In genomic region chr10:91589015-91589655, GRCh38 we compare ENCODE assay signal across 1 cellular context.
TF ChIP-seq lines count a peak whose summit lies in the region.

No MANE protein-coding gene starts in this region.

TF ChIP-seq in GM23338, 12 proteins besides CTCF, POLR2A, EP300 and RAD21 (continued from another document):
- TF ChIP-seq ZNF462 (CRISPR knock-in tag; IDR thresholded peaks at IDR 0.05): no peak
- TF ChIP-seq STAT1 (IDR thresholded peaks at IDR 0.05; ENCODE audit: unreplicated experiment): no peak
- TF ChIP-seq ZNF114 (CRISPR knock-in tag; IDR thresholded peaks at IDR 0.05): no peak
- TF ChIP-seq ETS1 (IDR thresholded peaks at IDR 0.05): no peak
- TF ChIP-seq EZH2phosphoT487 (IDR thresholded peaks at IDR 0.05; ENCODE audit: unreplicated experiment): no peak
- no peak for TF ChIP-seq ZNF331 (CRISPR knock-in tag; IDR thresholded peaks at IDR 0.05; ENCODE audit: low read depth)
- no peak for TF ChIP-seq JUNB (IDR thresholded peaks at IDR 0.05; ENCODE audit: unreplicated experiment)
- TF ChIP-seq NANOG (IDR thresholded peaks at IDR 0.05; ENCODE audit: borderline replicate concordance): no peak
TF ChIP-seq in GM23338: peak in this region for 0.
